In genomic region chr10:50566150-50566549, GRCh38 we compare ENCODE assay signal across 28 cellular contexts. TPM values are rescaled to one million over a fixed set of nuclear protein-coding genes. Genes with fewer than 3 reads are reported as not detected.
A peak's percentile ranks its signal among the peaks of the same experiment; 100 is the strongest.
DNase-seq lines count a peak whose midpoint lies in the region; ATAC-seq, FAIRE-seq and TF ChIP-seq lines count a peak whose summit lies in the region.
"Had no signal": no experiment of that assay in that cellular context is flagged by ENCODE, and none has a peak within 500 bp of the region (broad histone marks: within the 10 kb centered on the region; RNA-seq: fewer than 3 reads in every experiment).

No MANE protein-coding gene starts in this region.

- CTCF ChIA-PET in endothelial cell of umbilical vein (lab: Charles Lee) = no interaction called here
- CTCF ChIA-PET in CD8-positive, alpha-beta T cell (lab: Charles Lee) = interaction anchor here (1.4 kb wide), 1 partner anchor 13 kb away, joined by 3 read pairs; no protein-coding TSS in a partner anchor

- H3K27me3 ChIP-seq in endothelial cell of umbilical vein (ENCODE audit: control insufficient read depth in 2 of 2, insufficient read depth in 2 of 2, low read length in 2 of 2) (no peaks in the 10 kb centered on the region), right lobe of liver (no peaks in the 10 kb centered on the region)
- no peaks in the 10 kb centered on the region for H3K27me3 ChIP-seq in CD8-positive, alpha-beta T cell (ENCODE audit: insufficient read depth, low read length)

- no peaks in the 10 kb centered on the region for H4K20me1 ChIP-seq in endothelial cell of umbilical vein (replicated peaks; ENCODE audit: control insufficient read depth, extremely low read depth, insufficient read depth, low read length)

- ATAC-seq in right lobe of liver (peak; percentile 60 to 70 (median 66)), HG03457 (IDR thresholded peaks at IDR 0.05; ENCODE audit: unreplicated experiment) (no peak)
- ATAC-seq in naive thymus-derived CD8-positive, alpha-beta T cell = no peak
- ATAC-seq in CD8-positive, alpha-beta T cell = no peak
- ATAC-seq: Panc1 had no signal

- no peaks in the 10 kb centered on the region for H3K79me2 ChIP-seq in endothelial cell of umbilical vein (ENCODE audit: control insufficient read depth, insufficient read depth, low read length)

- H3K9me3 ChIP-seq in endothelial cell of umbilical vein (replicated peaks; ENCODE audit: control insufficient read depth, insufficient read depth, low read length) = no peaks in the 10 kb centered on the region
- no peaks in the 10 kb centered on the region for H3K9me3 ChIP-seq in right lobe of liver
- no peaks in the 10 kb centered on the region for H3K9me3 ChIP-seq in CD8-positive, alpha-beta T cell (ENCODE audit: low read length)
- H3K9me3 ChIP-seq: Caco-2 had no signal

- dilution Hi-C loops in endothelial cell of umbilical vein (cut with MboI; ENCODE audit: extremely low pct_ligation_motif_present, low sequenced_read_pairs) = no loop called here

- no peaks in the 10 kb centered on the region for H3K9me3 Mint-ChIP-seq in naive thymus-derived CD8-positive, alpha-beta T cell
- H3K9me3 Mint-ChIP-seq in CD8-positive, alpha-beta T cell = no peaks in the 10 kb centered on the region
- H3K9me3 Mint-ChIP-seq: H9 had no signal

- H3K36me3 ChIP-seq in endothelial cell of umbilical vein (ENCODE audit: control insufficient read depth in 2 of 2, extremely low read depth in 1 of 2, insufficient read depth in 2 of 2, low read length in 2 of 2) (no peaks in the 10 kb centered on the region), right lobe of liver (no peaks in the 10 kb centered on the region)
- no peaks in the 10 kb centered on the region for H3K36me3 ChIP-seq in CD8-positive, alpha-beta T cell (ENCODE audit: insufficient read depth, low read length)

- H2AFZ ChIP-seq in endothelial cell of umbilical vein (ENCODE audit: low read depth, low read length) = no peak overlapping the region
- H2AFZ ChIP-seq: GM23248 had no signal

- no peak overlapping the region for H3K4me3 Mint-ChIP-seq in naive thymus-derived CD8-positive, alpha-beta T cell
- H3K4me3 Mint-ChIP-seq in CD8-positive, alpha-beta T cell = no peak overlapping the region
- H3K4me3 Mint-ChIP-seq: CD4-positive, alpha-beta memory T cell; H9 had no signal

- WGBS in right lobe of liver (ENCODE audit: insufficient coverage, low coverage, low lambda C conversion rate, missing lambda C conversion rate) = 15% methylated on average over 1 of the region's 1 CpG

- peaks cover 4 to 14% (median 6%) of the 10 kb centered on the region in 3 donors for H3K36me3 Mint-ChIP-seq in naive thymus-derived CD8-positive, alpha-beta T cell
- peaks cover 17% of the 10 kb centered on the region for H3K36me3 Mint-ChIP-seq in CD8-positive, alpha-beta T cell

- H3K27ac ChIP-seq in endothelial cell of umbilical vein (ENCODE audit: insufficient read depth, low read depth, low read length) (no peak overlapping the region), right lobe of liver (peak overlapping the region; percentile 68 to 80 (median 70))
- no peak overlapping the region for H3K27ac ChIP-seq in CD8-positive, alpha-beta T cell (ENCODE audit: low read depth, low read length)
- H3K27ac ChIP-seq: GM23248, RWPE1 had no signal

- no peak overlapping the region for H3K27ac Mint-ChIP-seq in naive thymus-derived CD8-positive, alpha-beta T cell
- no peak overlapping the region for H3K27ac Mint-ChIP-seq in CD8-positive, alpha-beta T cell

- POLR2A ChIA-PET in endothelial cell of umbilical vein (lab: Charles Lee) = no interaction called here
- POLR2A ChIA-PET in naive thymus-derived CD8-positive, alpha-beta T cell (lab: Charles Lee) = no interaction called here
- POLR2A ChIA-PET in CD8-positive, alpha-beta T cell (lab: Charles Lee) = no interaction called here

- H3K4me3 ChIP-seq in endothelial cell of umbilical vein (replicated peaks in 1 of 3; ENCODE audit: insufficient read depth in 1 of 3, low read depth in 1 of 3, low read length in 3 of 3) (no peak overlapping the region), right lobe of liver (peak overlapping the region in 1 of 3 donors; percentile 8)
- no peak overlapping the region for H3K4me3 ChIP-seq in CD8-positive, alpha-beta T cell (ENCODE audit: low read depth, low read length)
- H3K4me3 ChIP-seq: GM23248 had no signal

- intact Hi-C loops in endothelial cell of umbilical vein (cut with micrococcal nuclease) (no loop called here), right lobe of liver (cut with DNase I) (no loop called here)
- intact Hi-C loops in CD8-positive, alpha-beta T cell (cut with DNase I, micrococcal nuclease) = no loop called here

- TF ChIP-seq CTCF in endothelial cell of umbilical vein (IDR thresholded peaks at IDR 0.05; ENCODE audit: extremely low read depth in 1 of 2, insufficient read depth in 1 of 2, low read depth in 1 of 2, low read length in 2 of 2) = no peak
- TF ChIP-seq CTCF in right lobe of liver (IDR thresholded peaks at IDR 0.05) = no peak
- TF ChIP-seq CTCF in CD8-positive, alpha-beta T cell (IDR thresholded peaks at IDR 0.05) = no peak

- no TSS peak for BruUV-seq in endothelial cell of umbilical vein (replicated peaks; lab: Mats Ljungman, UMichigan)

- H3K4me2 ChIP-seq in endothelial cell of umbilical vein (ENCODE audit: insufficient read depth, low read length) = no peak overlapping the region

- peaks cover 8 to 29% (median 19%) of the 10 kb centered on the region in 4 donors for H3K4me1 Mint-ChIP-seq in naive thymus-derived CD8-positive, alpha-beta T cell
- peaks cover 13% of the 10 kb centered on the region for H3K4me1 Mint-ChIP-seq in CD8-positive, alpha-beta T cell (ENCODE audit: low read depth)

- H3K9ac ChIP-seq in endothelial cell of umbilical vein (replicated peaks; ENCODE audit: extremely low read depth, insufficient read depth, low read length) = no peak overlapping the region
- H3K9ac ChIP-seq: GM23248 had no signal

- H3K4me1 ChIP-seq in endothelial cell of umbilical vein (ENCODE audit: control insufficient read depth, extremely low read depth, insufficient read depth, low read length) (no peaks in the 10 kb centered on the region), right lobe of liver (peaks cover 0 to 75% (median 36%) of the 10 kb centered on the region in 4 donors)
- H3K4me1 ChIP-seq in CD8-positive, alpha-beta T cell (ENCODE audit: insufficient read depth, low read length) = no peaks in the 10 kb centered on the region

- H3K27me3 Mint-ChIP-seq in naive thymus-derived CD8-positive, alpha-beta T cell = no peaks in the 10 kb centered on the region
- H3K27me3 Mint-ChIP-seq in CD8-positive, alpha-beta T cell (ENCODE audit: low read depth) = no peaks in the 10 kb centered on the region
- H3K27me3 Mint-ChIP-seq: CD4-positive, alpha-beta memory T cell had no signal

- TF ChIP-seq POLR2A in endothelial cell of umbilical vein (IDR thresholded peaks at IDR 0.05; ENCODE audit: low read depth, low read length) = no peak
- TF ChIP-seq POLR2A in right lobe of liver (IDR thresholded peaks at IDR 0.05) = no peak

- H3K9me1 ChIP-seq in endothelial cell of umbilical vein (replicated peaks; ENCODE audit: control insufficient read depth, extremely low read depth, insufficient read depth, low read length) = no peaks in the 10 kb centered on the region

- DNase-seq in DMS53 (lab: John Stamatoyannopoulos, UW) = peak; percentile 71
- DNase-seq in HuH-7 (ENCODE audit: low spot score) = peak; percentile 26
- DNase-seq in endothelial cell of umbilical vein (ENCODE audit: low read depth, low spot score) = no peak
- no peak for DNase-seq in right lobe of liver
- no peak for DNase-seq in naive thymus-derived CD8-positive, alpha-beta T cell
- DNase-seq in NCI-H82 treated with DMSO at 0.1 percent for 48 hours (lab: John Stamatoyannopoulos, UW; ENCODE audit: unreplicated experiment) = no peak
- no peak for DNase-seq in CD8-positive, alpha-beta T cell
- DNase-seq: C1 segment of cervical spinal cord; Caco-2; CD4-positive, alpha-beta memory T cell; DMS 273 treated with DMSO at 0.1 percent for 48 hours; DND-41; GM23248; H9; Kasumi-1; NCI-H1092 treated with DMSO at 0.1 percent for 48 hours; NCI-H1436; NCI-H187; NCI-H2107; NCI-H446 treated with DMSO at 0.1 percent for 48 hours; NCI-H526; NCI-H82; SHP77; T-helper 1 cell had no signal

- FAIRE-seq in endothelial cell of umbilical vein (lab: Jason Lieb, UNC) = peak; percentile 4
- FAIRE-seq: GM19239 had no signal

TF ChIP-seq in endothelial cell of umbilical vein, 7 proteins besides CTCF, POLR2A, EP300 and RAD21:
- TF ChIP-seq MAX (IDR thresholded peaks at IDR 0.05; ENCODE audit: insufficient read depth, insufficient read length) (no peak), EZH2 (IDR thresholded peaks at IDR 0.05; ENCODE audit: borderline replicate concordance, low read depth, low read length, severe bottlenecking) (no peak), JUN (IDR thresholded peaks at IDR 0.05; ENCODE audit: borderline replicate concordance, insufficient read depth, insufficient read length, low read depth) (no peak), GATA2 (IDR thresholded peaks at IDR 0.05; ENCODE audit: insufficient read depth, insufficient read length, low read depth, low read length) (no peak), FOS (IDR thresholded peaks at IDR 0.05; ENCODE audit: borderline replicate concordance, insufficient read depth, low read length) (no peak), POLR2AphosphoS5 (IDR thresholded peaks at IDR 0.05; ENCODE audit: insufficient read depth, low read depth, low read length) (no peak), MYC (IDR thresholded peaks at IDR 0.05; ENCODE audit: low read depth, low read length) (no peak)
TF ChIP-seq in endothelial cell of umbilical vein: peak in this region for 0.

RNA-seq across cellular contexts. Expression of gene SGMS1, which starts 57.6 kb away (rescaled TPM):
- total RNA-seq in endothelial cell of umbilical vein (23.7 and 24.8 TPM in 2 replicates), right lobe of liver (10 to 100 TPM; 13.6 to 49.8 (median 20.0) TPM)
- polyA plus RNA-seq in endothelial cell of umbilical vein = 8.8 and 9.7 TPM in 2 replicates
- polyA plus RNA-seq in endothelial cell of umbilical vein (2011; cell fraction: cytosol; rRNA removed) = 8.2 and 9.9 TPM in 2 replicates
- polyA plus RNA-seq in endothelial cell of umbilical vein (2011; cell fraction: nucleus; rRNA removed) = 11.2 and 16.0 TPM in 2 replicates
- polyA plus RNA-seq in endothelial cell of umbilical vein (2012) = 14.8 and 16.1 TPM in 2 replicates
- polyA minus RNA-seq in endothelial cell of umbilical vein = 21.5 TPM in 2 replicates
- polyA minus RNA-seq in endothelial cell of umbilical vein (2011; cell fraction: cytosol; rRNA and poly(A)+ RNA removed) = 36.0 TPM
- 60.5 and 62.4 TPM in 2 replicates for polyA minus RNA-seq in endothelial cell of umbilical vein (2011; cell fraction: nucleus; rRNA and poly(A)+ RNA removed)
- total RNA-seq in naive thymus-derived CD8-positive, alpha-beta T cell = 10 to 100 TPM; 30.1 to 34.9 TPM
- 10 to 100 TPM in 1 of 3 donors, 1 to 10 TPM in 2; 8.3 to 11.0 (median 8.4) TPM for polyA plus RNA-seq in naive thymus-derived CD8-positive, alpha-beta T cell
- 10 to 100 TPM; 17.0 to 19.9 TPM for total RNA-seq in CD8-positive, alpha-beta T cell

Comparison
In these comparisons a context has a peak if more than half of its experiments do, and no peak if none do; other contexts are left out.
1. DNase-seq: peak in DMS53 (single experiment) and HuH-7 (single experiment); none in endothelial cell of umbilical vein (single experiment), right lobe of liver (0 of 3), naive thymus-derived CD8-positive, alpha-beta T cell (0 of 10), NCI-H82 treated with DMSO at 0.1 percent for 48 hours (single experiment) and CD8-positive, alpha-beta T cell (0 of 7).
2. H3K27ac ChIP-seq: peak in right lobe of liver (3 of 3); none in endothelial cell of umbilical vein (single experiment) and CD8-positive, alpha-beta T cell (single experiment).
3. ATAC-seq: peak in right lobe of liver (4 of 4); none in naive thymus-derived CD8-positive, alpha-beta T cell (0 of 2), HG03457 (single experiment) and CD8-positive, alpha-beta T cell (single experiment).